ENCODE assay signal across 34 cellular contexts in genomic region chr15:40300367-40300766, GRCh38. TPM values are rescaled to one million over a fixed set of nuclear protein-coding genes. Genes with fewer than 3 reads are reported as not detected.
"Had no signal": no experiment of that assay in that cellular context is flagged by ENCODE, and none has a peak within 500 bp of the region (broad histone marks: within the 10 kb centered on the region; RNA-seq: fewer than 3 reads in every experiment).

No MANE protein-coding gene starts in this region.

- H3K9me3 ChIP-seq: colonic mucosa, gastrocnemius medialis, left lung, lower lobe of right lung had no signal

- H3K36me3 ChIP-seq: colonic mucosa, esophagus squamous epithelium, gastrocnemius medialis had no signal

- FAIRE-seq: endometrium, islet of Langerhans, keratinocyte had no signal

- H3K4me1 ChIP-seq: colonic mucosa, gastrocnemius medialis, lower lobe of right lung had no signal

- H3K4me3 ChIP-seq: colonic mucosa, esophagus squamous epithelium, gastrocnemius medialis, heart right ventricle, left lung, lower lobe of right lung, mucosa of descending colon had no signal

- DNase-seq: colonic mucosa; cortex of kidney; effector CD8-positive, alpha-beta T cell; effector memory CD8-positive, alpha-beta T cell; endodermal cell; erythroblast; esophagus squamous epithelium; foreskin fibroblast; foreskin melanocyte; gastrocnemius medialis; glutamatergic neuron; head of caudate nucleus; heart right ventricle; hippocampal formation; left cardiac atrium; left lung; left ventricle myocardium superior; lower lobe of right lung; mesenchymal stem cell; mucosa of descending colon; naive B cell had no signal

- H3K27ac ChIP-seq: colonic mucosa, epithelial cell of prostate, esophagus squamous epithelium, gastrocnemius medialis, left lung, lower lobe of right lung had no signal

- H3K27me3 ChIP-seq: colonic mucosa, heart right ventricle, left lung had no signal

- ATAC-seq: effector memory CD8-positive, alpha-beta T cell; esophagus mucosa; gastrocnemius medialis; heart right ventricle; left cardiac atrium; left lung; left ventricle myocardium superior; lower lobe of right lung; mucosa of descending colon had no signal

RNA-seq across cellular contexts. Expression of gene PLCB2, which starts 7.4 kb away (rescaled TPM):
- total RNA-seq: dermis microvascular lymphatic vessel endothelial cell had no signal

RNA-seq across cellular contexts. Expression of gene ANKRD63, which starts 17.5 kb away (rescaled TPM):
- total RNA-seq: colonic mucosa, dermis microvascular lymphatic vessel endothelial cell, endodermal cell, esophagus mucosa, esophagus squamous epithelium, gastrocnemius medialis, kidney epithelial cell, left lung, lower leg skin, lower lobe of right lung, lung microvascular endothelial cell, mesenteric fat pad, myocyte had no signal
- polyA plus RNA-seq: heart right ventricle, keratinocyte had no signal

RNA-seq across cellular contexts. Expression of gene PHGR1, which starts 50.5 kb away (rescaled TPM):
- total RNA-seq: dermis microvascular lymphatic vessel endothelial cell, endodermal cell, esophagus mucosa, esophagus squamous epithelium, glomerular endothelial cell, heart right ventricle, kidney epithelial cell, left cardiac atrium, left lung, left ventricle myocardium superior, lower lobe of right lung, lung microvascular endothelial cell, mesothelial cell of epicardium, myocyte had no signal
- polyA plus RNA-seq: heart right ventricle, keratinocyte had no signal
